Comparison of ENCODE assay signal across 8 cellular contexts in genomic region chr19:53977991-53978731, GRCh38. TPM values are rescaled to one million over a fixed set of nuclear protein-coding genes. Genes with fewer than 3 reads are reported as not detected.
A peak's percentile ranks its signal among the peaks of the same experiment; 100 is the strongest.
DNase-seq lines count a peak whose midpoint lies in the region; ATAC-seq and TF ChIP-seq lines count a peak whose summit lies in the region.

No MANE protein-coding gene starts in this region.

- H3K4me1 ChIP-seq in naive thymus-derived CD4-positive, alpha-beta T cell (ENCODE audit: control insufficient read depth in 2 of 2, insufficient read depth in 2 of 2, low read length in 2 of 2): peaks cover 0 to 5% of the 10 kb centered on the region in 2 donors
- H3K4me1 ChIP-seq in upper lobe of right lung: peaks cover 13% of the 10 kb centered on the region

- DNase-seq in HK-2 (ENCODE audit: unreplicated experiment) (peak; percentile 82), fibroblast of mammary gland (ENCODE audit: low read depth) (peak; percentile 80), upper lobe of right lung (no peak)
- DNase-seq in activated CD8-positive, alpha-beta T cell treated with anti-CD3 and anti-CD28 coated beads for 36 hours: peak; percentile 45
- DNase-seq in naive thymus-derived CD4-positive, alpha-beta T cell: peak in 4 of 9 donors; percentile 27 to 53 (median 32)

- peak overlapping the region; percentile 9 for H3K4me3 ChIP-seq in fibroblast of mammary gland (ENCODE audit: control insufficient read depth, low read depth, low read length)
- peak overlapping the region; percentile 42 for H3K4me3 ChIP-seq in naive thymus-derived CD4-positive, alpha-beta T cell (ENCODE audit: low read length)
- peak overlapping the region; percentile 26 for H3K4me3 ChIP-seq in upper lobe of right lung

- TF ChIP-seq CTCF in activated CD8-positive, alpha-beta T cell treated with anti-CD3 and anti-CD28 coated beads for 36 hours (IDR thresholded peaks at IDR 0.05): no peak
- TF ChIP-seq CTCF in fibroblast of mammary gland (conservative IDR thresholded peaks at IDR 0.05; ENCODE audit: control insufficient read depth, insufficient read depth, low read depth, low read length): no peak
- no peak for TF ChIP-seq CTCF in upper lobe of right lung (IDR thresholded peaks at IDR 0.05)

- H3K36me3 Mint-ChIP-seq in activated CD8-positive, alpha-beta T cell treated with anti-CD3 and anti-CD28 coated beads for 36 hours (ENCODE audit: low read depth): peaks cover 1% of the 10 kb centered on the region
- H3K36me3 Mint-ChIP-seq in naive thymus-derived CD4-positive, alpha-beta T cell: peaks cover 3 to 15% (median 11%) of the 10 kb centered on the region in 5 donors

- no peak for ATAC-seq in activated CD8-positive, alpha-beta T cell treated with anti-CD3 and anti-CD28 coated beads for 36 hours
- ATAC-seq in naive thymus-derived CD4-positive, alpha-beta T cell: peak; percentile 66
- ATAC-seq in upper lobe of right lung (peak; percentile 37), HG03565 (IDR thresholded peaks at IDR 0.05; ENCODE audit: unreplicated experiment) (no peak), HG03196 (IDR thresholded peaks at IDR 0.05; ENCODE audit: unreplicated experiment) (no peak), HG03460 (IDR thresholded peaks at IDR 0.05; ENCODE audit: unreplicated experiment) (no peak)

- peaks cover 6 to 16% of the 10 kb centered on the region in 2 donors for H3K27me3 ChIP-seq in naive thymus-derived CD4-positive, alpha-beta T cell (ENCODE audit: control insufficient read depth in 2 of 2, insufficient read depth in 2 of 2, low read length in 2 of 2)
- peaks cover 53% of the 10 kb centered on the region for H3K27me3 ChIP-seq in upper lobe of right lung

- CTCF ChIA-PET in activated CD8-positive, alpha-beta T cell treated with anti-CD3 and anti-CD28 coated beads for 36 hours (lab: Charles Lee): no interaction called here
- CTCF ChIA-PET in naive thymus-derived CD4-positive, alpha-beta T cell (lab: Charles Lee): interaction anchor here (0.6 kb wide), 1 partner anchor 10 kb away, joined by 6 read pairs; no protein-coding TSS in a partner anchor

- no peaks in the 10 kb centered on the region for H3K36me3 ChIP-seq in naive thymus-derived CD4-positive, alpha-beta T cell (ENCODE audit: control insufficient read depth in 2 of 3, insufficient read depth in 3 of 3, low read length in 3 of 3)
- H3K36me3 ChIP-seq in upper lobe of right lung: no peaks in the 10 kb centered on the region

- H3K9me3 ChIP-seq in naive thymus-derived CD4-positive, alpha-beta T cell (ENCODE audit: control insufficient read depth in 2 of 3, low read length in 3 of 3): peaks cover 0 to 4% (median 0%) of the 10 kb centered on the region in 3 experiments
- no peaks in the 10 kb centered on the region for H3K9me3 ChIP-seq in upper lobe of right lung

- H3K27me3 Mint-ChIP-seq in activated CD8-positive, alpha-beta T cell treated with anti-CD3 and anti-CD28 coated beads for 36 hours: peaks cover 50% of the 10 kb centered on the region
- peaks cover 48 to 64% (median 56%) of the 10 kb centered on the region in 5 donors for H3K27me3 Mint-ChIP-seq in naive thymus-derived CD4-positive, alpha-beta T cell

- peak overlapping the region; percentile 12 for H3K4me3 Mint-ChIP-seq in activated CD8-positive, alpha-beta T cell treated with anti-CD3 and anti-CD28 coated beads for 36 hours
- peak overlapping the region; percentile 73 to 90 (median 83) for H3K4me3 Mint-ChIP-seq in naive thymus-derived CD4-positive, alpha-beta T cell

- no peak overlapping the region for H3K27ac ChIP-seq in naive thymus-derived CD4-positive, alpha-beta T cell (ENCODE audit: low read depth, low read length)
- no peak overlapping the region for H3K27ac ChIP-seq in upper lobe of right lung

- H3K27ac Mint-ChIP-seq in activated CD8-positive, alpha-beta T cell treated with anti-CD3 and anti-CD28 coated beads for 36 hours: no peak overlapping the region
- peak overlapping the region in 1 of 9 donors; percentile 50 for H3K27ac Mint-ChIP-seq in naive thymus-derived CD4-positive, alpha-beta T cell

- intact Hi-C loops in activated CD8-positive, alpha-beta T cell treated with anti-CD3 and anti-CD28 coated beads for 36 hours (cut with micrococcal nuclease): no loop called here
- intact Hi-C loops in naive thymus-derived CD4-positive, alpha-beta T cell (cut with micrococcal nuclease): loop anchor here (1.0 to 10.0 kb wide), 6 partner anchors 71 to 139 kb away; partner anchors contain the start of genes CACNG7 (in 2 of the 2), PRPF31 (in 2 of the 2), TFPT (in 2 of the 2) and MYADM (in 1 of the 2)
- intact Hi-C loops in upper lobe of right lung (cut with DNase I): no loop called here

- POLR2A ChIA-PET in activated CD8-positive, alpha-beta T cell treated with anti-CD3 and anti-CD28 coated beads for 36 hours (lab: Charles Lee): no interaction called here
- POLR2A ChIA-PET in naive thymus-derived CD4-positive, alpha-beta T cell (lab: Charles Lee): no interaction called here

- peaks cover 13% of the 10 kb centered on the region for H3K4me1 Mint-ChIP-seq in activated CD8-positive, alpha-beta T cell treated with anti-CD3 and anti-CD28 coated beads for 36 hours (ENCODE audit: low read depth)
- peaks cover 14 to 41% (median 30%) of the 10 kb centered on the region in 7 donors for H3K4me1 Mint-ChIP-seq in naive thymus-derived CD4-positive, alpha-beta T cell

- no peaks in the 10 kb centered on the region for H3K9me3 Mint-ChIP-seq in activated CD8-positive, alpha-beta T cell treated with anti-CD3 and anti-CD28 coated beads for 36 hours
- peaks cover 0 to 24% (median 9%) of the 10 kb centered on the region in 11 donors for H3K9me3 Mint-ChIP-seq in naive thymus-derived CD4-positive, alpha-beta T cell

RNA-seq across cellular contexts. Expression of gene CACNG6, which starts 13.3 kb away (rescaled TPM):
- total RNA-seq in activated CD8-positive, alpha-beta T cell treated with anti-CD3 and anti-CD28 coated beads for 36 hours: not detected
- total RNA-seq in naive thymus-derived CD4-positive, alpha-beta T cell: 1 to 10 TPM in 1 of 5 experiments, under 1 TPM in 1, not detected in 3; 0.42 to 1.9 TPM
- polyA plus RNA-seq in naive thymus-derived CD4-positive, alpha-beta T cell: not detected
- total RNA-seq in upper lobe of right lung: not detected

RNA-seq across cellular contexts. Expression of gene CACNG8, which starts 15.4 kb away (rescaled TPM):
- not detected for total RNA-seq in activated CD8-positive, alpha-beta T cell treated with anti-CD3 and anti-CD28 coated beads for 36 hours
- under 1 TPM in 2 of 5 experiments, not detected in 3; 0.24 to 0.34 TPM for total RNA-seq in naive thymus-derived CD4-positive, alpha-beta T cell
- not detected for polyA plus RNA-seq in naive thymus-derived CD4-positive, alpha-beta T cell
- 0.12 TPM for total RNA-seq in upper lobe of right lung

Comparison
In these comparisons a context has a peak if more than half of its experiments do, and no peak if none do; other contexts are left out.
1. ATAC-seq: peak in naive thymus-derived CD4-positive, alpha-beta T cell (single experiment) and upper lobe of right lung (single experiment); none in activated CD8-positive, alpha-beta T cell treated with anti-CD3 and anti-CD28 coated beads for 36 hours (single experiment), HG03565 (single experiment), HG03196 (single experiment) and HG03460 (single experiment).
2. intact Hi-C loops: an anchor here in naive thymus-derived CD4-positive, alpha-beta T cell (1.0 to 10.0 kb wide); none called in activated CD8-positive, alpha-beta T cell treated with anti-CD3 and anti-CD28 coated beads for 36 hours and upper lobe of right lung.
3. Peak in every context shown above with its lines, with median percentiles within 50 percentile points of each other: H3K4me3 ChIP-seq.